In the genomic region with DNA sequence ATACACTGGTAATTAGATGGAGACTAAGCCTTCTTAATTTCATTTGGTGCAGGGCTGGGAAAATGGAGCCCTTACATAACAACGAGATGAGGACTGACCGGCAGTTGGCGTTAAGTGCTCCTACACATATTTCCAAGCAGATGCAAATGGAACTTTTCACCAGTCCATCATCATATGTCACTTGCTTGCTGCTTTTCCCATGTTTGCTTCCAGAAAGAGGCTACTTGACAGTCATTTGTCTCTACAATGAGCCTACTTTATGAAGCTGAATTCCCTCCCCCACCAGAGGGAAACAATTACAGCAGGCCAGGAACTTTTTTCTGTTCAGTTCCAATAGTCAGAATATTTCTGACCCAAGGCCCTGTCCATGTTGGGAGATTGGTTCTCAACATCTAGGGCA, we compare ENCODE assay signal across 16 cellular contexts. TPM values are rescaled to one million over a fixed set of nuclear protein-coding genes. Genes with fewer than 3 reads are reported as not detected.
DNase-seq lines count a peak whose midpoint lies in the region; ATAC-seq and TF ChIP-seq lines count a peak whose summit lies in the region.
"Had no signal": no experiment of that assay in that cellular context is flagged by ENCODE, and none has a peak within 500 bp of the region (broad histone marks: within the 10 kb centered on the region; RNA-seq: fewer than 3 reads in every experiment).

No MANE protein-coding gene starts in this region.

- H3K4me3 ChIP-seq in H7 (ENCODE audit: insufficient read depth, low read depth, low read length) = no peak overlapping the region
- no peak overlapping the region for H3K4me3 ChIP-seq in upper lobe of left lung
- H3K4me3 ChIP-seq: BLaER1 treated with 17β-estradiol and CSF1 and Interleukin-3, amounts not matched to agents 10 nM and 100 nM; GM23338 had no signal

- intact Hi-C loops in left colon (cut with DNase I, micrococcal nuclease) = no loop called here

- no peaks in the 10 kb centered on the region for H3K4me1 ChIP-seq in upper lobe of left lung

- DNase-seq in SHP77 treated with DMSO at 0.1 percent for 48 hours (lab: John Stamatoyannopoulos, UW) (peak; percentile 2), SHP77 (lab: John Stamatoyannopoulos, UW) (no peak), SK-N-DZ (ENCODE audit: low spot score) (peak; percentile 36), medulla oblongata (ENCODE audit: extremely low spot score) (peak; percentile 64), left colon (no peak), H7 (no peak), upper lobe of left lung (no peak)
- DNase-seq in activated CD4-positive, alpha-beta T cell treated with anti-CD3 and anti-CD28 coated beads for 48 hours = no peak
- DNase-seq: Calu3; CD8-positive, alpha-beta T cell; NCI-H1436 treated with DMSO at 0.1 percent for 48 hours; NCI-H2081 had no signal

- ATAC-seq in left colon = no peak
- ATAC-seq in upper lobe of left lung (ENCODE audit: low FRiP score in 2 of 2) = no peak
- ATAC-seq: CD8-positive, alpha-beta T cell; GM23338 had no signal

- no peak for TF ChIP-seq POLR2A in upper lobe of left lung (IDR thresholded peaks at IDR 0.05)

- no peak overlapping the region for H3K27ac ChIP-seq in upper lobe of left lung
- H3K27ac ChIP-seq: BLaER1 treated with 17β-estradiol and CSF1 and Interleukin-3, amounts not matched to agents 10 nM and 100 nM; KMS-11 had no signal

- H3K9me3 ChIP-seq in upper lobe of left lung = no peaks in the 10 kb centered on the region
- H3K9me3 ChIP-seq: BLaER1 treated with 17β-estradiol and CSF1 and Interleukin-3, amounts not matched to agents 10 nM and 100 nM had no signal

- H3K36me3 ChIP-seq in H7 (replicated peaks; ENCODE audit: control insufficient read depth, insufficient read depth, low read length) (no peaks in the 10 kb centered on the region), upper lobe of left lung (no peaks in the 10 kb centered on the region)
- H3K36me3 ChIP-seq: BLaER1 treated with 17β-estradiol and CSF1 and Interleukin-3, amounts not matched to agents 10 nM and 100 nM had no signal

- H3K27me3 ChIP-seq in H7 (ENCODE audit: control insufficient read depth, insufficient read depth, low read length) (no peaks in the 10 kb centered on the region), upper lobe of left lung (no peaks in the 10 kb centered on the region)
- H3K27me3 ChIP-seq: BLaER1 treated with 17β-estradiol and CSF1 and Interleukin-3, amounts not matched to agents 10 nM and 100 nM had no signal

- 91 to 92% methylated on average over 3 of the region's 3 CpGs for WGBS in upper lobe of left lung, 2 donors

- TF ChIP-seq CTCF in upper lobe of left lung (IDR thresholded peaks at IDR 0.05) = no peak

- no peak for TF ChIP-seq EP300 in upper lobe of left lung (IDR thresholded peaks at IDR 0.05)

RNA-seq across cellular contexts. Expression of a gene that starts 32.5 kb away (rescaled TPM):
- 17.8 and 20.0 TPM in 2 replicates for polyA plus RNA-seq in SK-N-DZ (2014; cell fraction: cytosol; rRNA removed)
- polyA plus RNA-seq in SK-N-DZ (2014; cell fraction: nucleus; rRNA removed) = 10.2 and 13.4 TPM in 2 replicates
- total RNA-seq in left colon = 10 to 100 TPM; 21.7 to 30.2 TPM
- total RNA-seq in H7 (2014; rRNA removed; shearing (Covaris generic)) = 1.8 and 3.4 TPM in 2 replicates
- total RNA-seq in upper lobe of left lung = 10 to 100 TPM in 5 of 6 donors, 1 to 10 TPM in 1; 6.8 to 24.9 (median 15.9) TPM
- total RNA-seq: OCI-LY7 had no signal

Comparison
In these comparisons a context has a peak if more than half of its experiments do, and no peak if none do; other contexts are left out.
1. DNase-seq: peak in SHP77 treated with DMSO at 0.1 percent for 48 hours (single experiment), SK-N-DZ (single experiment) and medulla oblongata (single experiment); none in SHP77 (0 of 2), left colon (0 of 2), activated CD4-positive, alpha-beta T cell treated with anti-CD3 and anti-CD28 coated beads for 48 hours (single experiment), H7 (single experiment) and upper lobe of left lung (0 of 2).